Comparison of ENCODE assay signal across 13 cellular contexts in genomic region chr2:232898592-232899541, GRCh38. TPM values are rescaled to one million over a fixed set of nuclear protein-coding genes. Genes with fewer than 3 reads are reported as not detected.
DNase-seq lines count a peak whose midpoint lies in the region; ATAC-seq, FAIRE-seq and TF ChIP-seq lines count a peak whose summit lies in the region.
"Had no signal": no experiment of that assay in that cellular context is flagged by ENCODE, and none has a peak within 500 bp of the region (broad histone marks: within the 10 kb centered on the region; RNA-seq: fewer than 3 reads in every experiment).

No MANE protein-coding gene starts in this region.

- H3K36me3 Mint-ChIP-seq in immature natural killer cell = no peaks in the 10 kb centered on the region

- in situ Hi-C loops in K562 (cut with MboI) = no loop called here

- H3K27ac ChIP-seq in K562 (ENCODE audit: extremely low read depth, low read depth, low read length) = no peak overlapping the region
- no peak overlapping the region for H3K27ac ChIP-seq in colonic mucosa
- H3K27ac ChIP-seq: ovary had no signal

- peaks cover 0 to 6% of the 10 kb centered on the region in 2 experiments; a peak in 2 of 5 replicates for H3K4me1 ChIP-seq in K562 (replicated peaks in 1 of 2; ENCODE audit: control insufficient read depth in 2 of 2, insufficient read depth in 2 of 2, low read length in 2 of 2)
- H3K4me1 ChIP-seq in colonic mucosa = no peaks in the 10 kb centered on the region

- ATAC-seq in K562 = no peak

- H3K4me2 ChIP-seq in K562 (ENCODE audit: insufficient read depth, low read length) = no peak overlapping the region

- no peaks in the 10 kb centered on the region for H3K4me1 Mint-ChIP-seq in immature natural killer cell
- H3K4me1 Mint-ChIP-seq: activated B cell treated with CpG ODN at 0.5 μM for 24 hours had no signal

- H3K27ac Mint-ChIP-seq in immature natural killer cell = no peak overlapping the region
- H3K27ac Mint-ChIP-seq: activated B cell treated with CpG ODN at 0.5 μM for 24 hours; activated naive CD8-positive, alpha-beta T cell treated with anti-CD3 and anti-CD28 coated beads, Interleukin-2, amount 50 U/mL, for 24 hours had no signal

- WGBS in K562 (ENCODE audit: insufficient coverage, low coverage, missing lambda C conversion rate) = 19% methylated on average over 10 of the region's 18 CpGs

- intact Hi-C loops in K562 (cut with micrococcal nuclease) = no loop called here
- intact Hi-C loops in colonic mucosa (cut with DNase I) = no loop called here

- H3K9me3 ChIP-seq in K562 (replicated peaks; ENCODE audit: control insufficient read depth, insufficient read depth, low read depth, low read length) (no peaks in the 10 kb centered on the region), colonic mucosa (no peaks in the 10 kb centered on the region)
- H3K9me3 ChIP-seq: ovary had no signal

- TF ChIP-seq POLR2A in K562 (conservative IDR thresholded peaks at IDR 0.05) = no peak

- H4K20me1 ChIP-seq in K562 (replicated peaks; ENCODE audit: control insufficient read depth, insufficient read depth, low read length) = no peaks in the 10 kb centered on the region

- H3K27me3 Mint-ChIP-seq in immature natural killer cell (ENCODE audit: low read depth in 3 of 3) = peaks cover 0 to 4% (median 0%) of the 10 kb centered on the region in 3 donors
- H3K27me3 Mint-ChIP-seq: activated B cell treated with CpG ODN at 0.5 μM for 24 hours had no signal

- H2AFZ ChIP-seq in K562 (ENCODE audit: low read depth, low read length) = no peak overlapping the region

- no peak overlapping the region for H3K9ac ChIP-seq in K562 (ENCODE audit: insufficient read depth in 1 of 2, low read depth in 2 of 2, low read length in 2 of 2)
- no peak overlapping the region for H3K9ac ChIP-seq in colonic mucosa (ENCODE audit: low read depth in 2 of 2, low read length in 2 of 2)

- H3K4me3 Mint-ChIP-seq in immature natural killer cell = no peak overlapping the region
- H3K4me3 Mint-ChIP-seq: activated B cell treated with CpG ODN at 0.5 μM for 24 hours; activated naive CD8-positive, alpha-beta T cell treated with anti-CD3 and anti-CD28 coated beads, Interleukin-2, amount 50 U/mL, for 24 hours had no signal

- no peaks in the 10 kb centered on the region for H3K9me3 Mint-ChIP-seq in immature natural killer cell
- H3K9me3 Mint-ChIP-seq: activated B cell treated with CpG ODN at 0.5 μM for 24 hours; activated naive CD8-positive, alpha-beta T cell treated with anti-CD3 and anti-CD28 coated beads, Interleukin-2, amount 50 U/mL, for 24 hours had no signal

- no peak for TF ChIP-seq CTCF in K562 (IDR thresholded peaks at IDR 0.05 in 2 of 3, conservative IDR thresholded peaks at IDR 0.05 in 1 of 3; ENCODE audit: insufficient read depth in 2 of 3, low read depth in 1 of 3, low read length in 3 of 3)
- no peak for TF ChIP-seq CTCF in colonic mucosa (IDR thresholded peaks at IDR 0.05)

- no peak overlapping the region for H3K4me3 ChIP-seq in K562
- H3K4me3 ChIP-seq in colonic mucosa = no peak overlapping the region
- H3K4me3 ChIP-seq: ovary had no signal

- no TSS peak for BruUV-seq in K562 (replicated peaks; lab: Mats Ljungman, UMichigan)

- H3K9me1 ChIP-seq in K562 (ENCODE audit: control insufficient read depth, insufficient read depth, low read length) = no peaks in the 10 kb centered on the region

- peaks cover 0 to 43% of the 10 kb centered on the region in 2 experiments; a peak in 2 of 5 replicates for H3K27me3 ChIP-seq in K562 (ENCODE audit: control insufficient read depth in 2 of 2, insufficient read depth in 2 of 2, low read length in 2 of 2)
- no peaks in the 10 kb centered on the region for H3K27me3 ChIP-seq in colonic mucosa
- H3K27me3 ChIP-seq: ovary had no signal

- H3K36me3 ChIP-seq in K562 (ENCODE audit: control insufficient read depth, insufficient read depth, low read length) (no peaks in the 10 kb centered on the region), colonic mucosa (no peaks in the 10 kb centered on the region)
- H3K36me3 ChIP-seq: ovary had no signal

- TF ChIP-seq RAD21 in K562 (CRISPR knock-in tag; conservative IDR thresholded peaks at IDR 0.05 in 1 of 2, IDR thresholded peaks at IDR 0.05 in 1 of 2) = no peak

- peak; percentile 25 for DNase-seq in stimulated activated CD4-positive, alpha-beta T cell treated with anti-CD3 and anti-CD28 coated beads, Interleukin-15, amount 100 ng/mL, for 24 hours
- DNase-seq in stimulated activated CD4-positive, alpha-beta T cell treated with anti-CD3 and anti-CD28 coated beads, Interleukin-4, amount 100 ng/mL, for 24 hours = no peak
- DNase-seq in K562 (ENCODE audit: extremely low read depth in 1 of 4, low spot score in 3 of 4) (no peak), hepatic stellate cell (ENCODE audit: low spot score) (peak; percentile 64), immature natural killer cell (no peak), ecto neural progenitor cell (ENCODE audit: low spot score) (no peak), colonic mucosa (no peak), mesenteric fat pad (ENCODE audit: low spot score) (no peak)
- DNase-seq: activated B cell treated with CpG ODN at 0.5 μM for 24 hours, foreskin melanocyte had no signal

- CTCF ChIA-PET in K562 (lab: Yijun Ruan, JAX; ENCODE audit: low intra/inter-chr PET ratio) = no interaction called here

- no peak for TF ChIP-seq EP300 in K562 (IDR thresholded peaks at IDR 0.05; ENCODE audit: low read length)

- no peaks in the 10 kb centered on the region for H3K79me2 ChIP-seq in K562 (ENCODE audit: control insufficient read depth, insufficient read depth, low read length)

- FAIRE-seq in K562 (lab: Jason Lieb, UNC) = no peak
- FAIRE-seq: islet of Langerhans had no signal

- POLR2A ChIA-PET in K562 (lab: Yijun Ruan, JAX) = no interaction called here

TF ChIP-seq in K562, 482 proteins besides CTCF, POLR2A, EP300 and RAD21:
- TF ChIP-seq MEF2D (tag; conservative IDR thresholded peaks at IDR 0.05; ENCODE audit: low read depth) (no peak), ZNF24 (IDR thresholded peaks at IDR 0.05) (0 out of 2 replicates have a peak, but pooled peaks have one; percentile 43)

RNA-seq across cellular contexts. Expression of gene SNORC, which starts 28.8 kb away (rescaled TPM):
- 1.1 and 2.1 TPM in 2 replicates for total RNA-seq in K562 (2011; cell fraction: chromatin; rRNA removed; ENCODE audit: low replicate concordance)
- 0.83 and 1.8 TPM in 2 replicates for total RNA-seq in K562 (2011; cell fraction: nucleolus; rRNA removed)
- total RNA-seq in K562 (2011; cell fraction: nucleoplasm; rRNA removed) = 0.88 and 1.3 TPM in 2 replicates
- total RNA-seq in K562 (2014; rRNA removed) = 0.23 and 2.0 TPM in 2 replicates
- 0.16 and 0.36 TPM in 2 replicates for total RNA-seq in K562 (2014; rRNA removed; fragmentation: Illumina TruSeq; extraction: Trizol)
- 0.41 and 0.72 TPM in 2 replicates for total RNA-seq in K562 (2015; rRNA removed; fragmentation: Illumina TruSeq; extraction: Trizol)
- total RNA-seq in K562 (2021) = 0.80 and 1.7 TPM in 2 replicates
- polyA plus RNA-seq in K562 (2011; rRNA removed) = 0.14 and 0.32 TPM in 2 replicates
- 0.37 and 0.57 TPM in 2 replicates for polyA plus RNA-seq in K562 (2011; cell fraction: cytosol; rRNA removed)
- 2.4 and 3.1 TPM in 2 replicates for polyA plus RNA-seq in K562 (2011; cell fraction: nucleus; rRNA removed)
- polyA plus RNA-seq in K562 (2012) = 0.39 and 2.0 TPM in 2 replicates
- 0.25 and 1.1 TPM in 2 replicates for polyA plus RNA-seq in K562 (2014; fragmentation: Illumina TruSeq; extraction: Trizol)
- polyA plus RNA-seq in K562 (2014; fragmentation: Nextera tagmentation; extraction: Ambion mirVana) = not detected
- 0.42 and 2.5 TPM in 2 replicates for polyA plus RNA-seq in K562 (2014; rRNA removed)
- polyA minus RNA-seq in K562 (2011; rRNA and poly(A)+ RNA removed) = 0.07 and 0.15 TPM in 2 replicates
- not detected in 2 replicates for polyA minus RNA-seq in K562 (2011; cell fraction: cytosol; rRNA and poly(A)+ RNA removed)
- 0.33 and 0.40 TPM in 2 replicates for polyA minus RNA-seq in K562 (2011; cell fraction: nucleus; rRNA and poly(A)+ RNA removed)
- polyA plus RNA-seq in immature natural killer cell = not detected
- total RNA-seq in colonic mucosa = 10 to 100 TPM; 39.6 to 67.5 TPM
- 0.64 TPM for total RNA-seq in mesenteric fat pad

Comparison
In these comparisons a context has a peak if more than half of its experiments do, and no peak if none do; other contexts are left out.
1. DNase-seq: peak in stimulated activated CD4-positive, alpha-beta T cell treated with anti-CD3 and anti-CD28 coated beads, Interleukin-15, amount 100 ng/mL, for 24 hours (single experiment) and hepatic stellate cell (single experiment); none in stimulated activated CD4-positive, alpha-beta T cell treated with anti-CD3 and anti-CD28 coated beads, Interleukin-4, amount 100 ng/mL, for 24 hours (single experiment), K562 (0 of 4), immature natural killer cell (0 of 3), ecto neural progenitor cell (single experiment), colonic mucosa (single experiment) and mesenteric fat pad (single experiment).
2. RNA of gene SNORC, which starts 28.8 kb away (total RNA-seq): 39.6 to 67.5 TPM in colonic mucosa; 0.16 to 2.1 TPM in K562 and 0.64 TPM in mesenteric fat pad (single experiment); every median in the first group is over 10 times any median in the second.